Comparison of ENCODE assay signal across 14 cellular contexts in genomic region chr14:100532154-100532915, GRCh38. TPM values are rescaled to one million over a fixed set of nuclear protein-coding genes. Genes with fewer than 3 reads are reported as not detected.
DNase-seq lines count a peak whose midpoint lies in the region; ATAC-seq and TF ChIP-seq lines count a peak whose summit lies in the region.
"Had no signal": no experiment of that assay in that cellular context is flagged by ENCODE, and none has a peak within 500 bp of the region (broad histone marks: within the 10 kb centered on the region; RNA-seq: fewer than 3 reads in every experiment).

No MANE protein-coding gene starts in this region.

- TF ChIP-seq POLR2A in body of pancreas (IDR thresholded peaks at IDR 0.05) = no peak

- in situ Hi-C loops in GM13977 (cut with MboI; ENCODE audit: low pct_unique_long_range_greater_than_20kb, low sequenced_read_pairs, unreplicated experiment) = no loop called here

- peak; percentile 22 for ATAC-seq in body of pancreas
- ATAC-seq in HG02840 (IDR thresholded peaks at IDR 0.05; ENCODE audit: low FRiP score, unreplicated experiment) = no peak

- H3K9me3 ChIP-seq in BE2C (no peaks in the 10 kb centered on the region), body of pancreas (no peaks in the 10 kb centered on the region)
- H3K9me3 ChIP-seq: esophagus squamous epithelium, SJCRH30 had no signal

- H3K36me3 ChIP-seq in BE2C (no peaks in the 10 kb centered on the region), body of pancreas (replicated peaks in 1 of 2; ENCODE audit: insufficient read depth in 1 of 2, low read depth in 2 of 2) (no peaks in the 10 kb centered on the region)
- H3K36me3 ChIP-seq: SJCRH30 had no signal

- TF ChIP-seq CTCF in BE2C (IDR thresholded peaks at IDR 0.05; ENCODE audit: low read depth, low read length) = no peak
- no peak for TF ChIP-seq CTCF in GM20000 (IDR thresholded peaks at IDR 0.05; ENCODE audit: extremely low read depth, missing control alignments)
- TF ChIP-seq CTCF in body of pancreas (IDR thresholded peaks at IDR 0.05) = no peak
- TF ChIP-seq CTCF in GM13977 (IDR thresholded peaks at IDR 0.05; ENCODE audit: extremely low read depth, insufficient read depth, missing control alignments) = no peak

- intact Hi-C loops in body of pancreas (cut with DNase I) = no loop called here

- H3K27me3 ChIP-seq in BE2C (no peaks in the 10 kb centered on the region), body of pancreas (no peaks in the 10 kb centered on the region)
- H3K27me3 ChIP-seq: esophagus squamous epithelium, SJCRH30 had no signal

- DNase-seq in BE2C = peak; percentile 6
- peak; percentile 9 for DNase-seq in GM20000 (ENCODE audit: low spot score)
- DNase-seq in body of pancreas = peak; percentile 61 to 81 (median 80)
- DNase-seq in myocyte (ENCODE audit: low read depth) = peak; percentile 49
- DNase-seq in NOMO-1 treated with dmso at 0.1 percent for 144 hours (lab: John Stamatoyannopoulos, UW; ENCODE audit: unreplicated experiment) = no peak
- DNase-seq in GM13977 (ENCODE audit: low spot score) = no peak
- no peak for DNase-seq in NCI-H524 (lab: John Stamatoyannopoulos, UW)
- DNase-seq: Calu3; central memory CD4-positive, alpha-beta T cell; esophagus squamous epithelium; NCI-H1105; NCI-H526 treated with DMSO at 0.1 percent for 48 hours had no signal

- 41% methylated on average over 10 to 12 of the region's 13 CpGs for WGBS in body of pancreas, 2 donors

- no peak overlapping the region for H3K4me3 ChIP-seq in BE2C (ENCODE audit: low read depth, low read length)
- H3K4me3 ChIP-seq in body of pancreas = no peak overlapping the region
- H3K4me3 ChIP-seq: esophagus squamous epithelium, SJCRH30 had no signal

- H3K4me1 ChIP-seq in BE2C (peaks cover 18% of the 10 kb centered on the region), body of pancreas (peaks cover 70% of the 10 kb centered on the region)
- H3K4me1 ChIP-seq: SJCRH30 had no signal

- H3K27ac ChIP-seq in body of pancreas = peak overlapping the region; percentile 68 to 94 (median 89)
- H3K27ac ChIP-seq: esophagus squamous epithelium, SJCRH30 had no signal

RNA-seq across cellular contexts. Expression of gene BEGAIN, which starts 54.9 kb away (rescaled TPM):
- 178 TPM for polyA plus RNA-seq in BE2C (2012; ENCODE audit: insufficient read depth, insufficient read length, low read depth)
- total RNA-seq in body of pancreas (10 to 100 TPM; 23.9 to 28.7 TPM), myocyte (not detected in 2 replicates)
- polyA plus RNA-seq in myocyte (2012) = 0.04 TPM

Comparison
In these comparisons a context has a peak if more than half of its experiments do, and no peak if none do; other contexts are left out.
1. DNase-seq: peak in BE2C (single experiment), GM20000 (single experiment), body of pancreas (4 of 4) and myocyte (single experiment); none in NOMO-1 treated with dmso at 0.1 percent for 144 hours (single experiment), GM13977 (single experiment) and NCI-H524 (0 of 2).
2. RNA of gene BEGAIN, which starts 54.9 kb away (total RNA-seq): 23.9 to 28.7 TPM in body of pancreas; not detected in myocyte; every median in the first group is over 10 times any median in the second.